11 cellular contexts compared by ENCODE assay signal in genomic region chr12:57603323-57603722, GRCh38. TPM values are rescaled to one million over a fixed set of nuclear protein-coding genes. Genes with fewer than 3 reads are reported as not detected.
DNase-seq lines count a peak whose midpoint lies in the region; ATAC-seq and TF ChIP-seq lines count a peak whose summit lies in the region.
"Had no signal": no experiment of that assay in that cellular context is flagged by ENCODE, and none has a peak within 500 bp of the region (broad histone marks: within the 10 kb centered on the region; RNA-seq: fewer than 3 reads in every experiment).

No MANE protein-coding gene starts in this region.

- H3K4me1 ChIP-seq in lower lobe of right lung = peaks cover 19% of the 10 kb centered on the region
- peaks cover 7% of the 10 kb centered on the region for H3K4me1 ChIP-seq in testis

- peaks cover 23% of the 10 kb centered on the region for H3K4me1 Mint-ChIP-seq in activated CD4-positive, alpha-beta T cell treated with anti-CD3 and anti-CD28 coated beads, Interleukin-2, amount 10 ng/mL, durations not matched to agents 7 days and 5 days
- peaks cover 19% of the 10 kb centered on the region for H3K4me1 Mint-ChIP-seq in activated T-helper 1 cell treated with anti-CD3 and anti-CD28 coated beads, Interleukin-12 subunit alpha, Interleukin-12 subunit beta, Interleukin-2, Interleukin-4 antibody, amounts not matched to agents 30 ng/mL and 10 ng/mL and 1 ng/mL, durations not matched to agents 14 hours and 24 hours and 36 hours (ENCODE audit: low read depth)

- TF ChIP-seq CTCF in lower lobe of right lung (IDR thresholded peaks at IDR 0.05) = no peak
- no peak for TF ChIP-seq CTCF in testis (IDR thresholded peaks at IDR 0.05)

- peak overlapping the region; percentile 90 for H3K27ac Mint-ChIP-seq in activated CD4-positive, alpha-beta T cell treated with anti-CD3 and anti-CD28 coated beads, Interleukin-2, amount 10 ng/mL, durations not matched to agents 7 days and 5 days
- H3K27ac Mint-ChIP-seq in activated T-helper 1 cell treated with anti-CD3 and anti-CD28 coated beads, Interleukin-12 subunit alpha, Interleukin-12 subunit beta, Interleukin-2, Interleukin-4 antibody, amounts not matched to agents 30 ng/mL and 10 ng/mL and 1 ng/mL, durations not matched to agents 14 hours and 24 hours and 36 hours = peak overlapping the region; percentile 45

- no peaks in the 10 kb centered on the region for H3K27me3 Mint-ChIP-seq in activated CD4-positive, alpha-beta T cell treated with anti-CD3 and anti-CD28 coated beads, Interleukin-2, amount 10 ng/mL, durations not matched to agents 7 days and 5 days
- H3K27me3 Mint-ChIP-seq in activated T-helper 1 cell treated with anti-CD3 and anti-CD28 coated beads, Interleukin-12 subunit alpha, Interleukin-12 subunit beta, Interleukin-2, Interleukin-4 antibody, amounts not matched to agents 30 ng/mL and 10 ng/mL and 1 ng/mL, durations not matched to agents 14 hours and 24 hours and 36 hours (ENCODE audit: insufficient read depth) = peaks cover 1% of the 10 kb centered on the region

- in situ Hi-C loops in KBM-7 (cut with MboI; ENCODE audit: low pct_unique_long_range_greater_than_20kb, low sequenced_read_pairs) = no loop called here

- POLR2A ChIA-PET in activated CD4-positive, alpha-beta T cell treated with anti-CD3 and anti-CD28 coated beads, Interleukin-2, amount 10 ng/mL, durations not matched to agents 7 days and 5 days (lab: Charles Lee) = no interaction called here

- no peak overlapping the region for H3K4me3 Mint-ChIP-seq in activated CD4-positive, alpha-beta T cell treated with anti-CD3 and anti-CD28 coated beads, Interleukin-2, amount 10 ng/mL, durations not matched to agents 7 days and 5 days
- H3K4me3 Mint-ChIP-seq in activated T-helper 1 cell treated with anti-CD3 and anti-CD28 coated beads, Interleukin-12 subunit alpha, Interleukin-12 subunit beta, Interleukin-2, Interleukin-4 antibody, amounts not matched to agents 30 ng/mL and 10 ng/mL and 1 ng/mL, durations not matched to agents 14 hours and 24 hours and 36 hours = peak overlapping the region; percentile 78

- H3K9me3 Mint-ChIP-seq in activated CD4-positive, alpha-beta T cell treated with anti-CD3 and anti-CD28 coated beads, Interleukin-2, amount 10 ng/mL, durations not matched to agents 7 days and 5 days = no peaks in the 10 kb centered on the region
- H3K9me3 Mint-ChIP-seq in activated T-helper 1 cell treated with anti-CD3 and anti-CD28 coated beads, Interleukin-12 subunit alpha, Interleukin-12 subunit beta, Interleukin-2, Interleukin-4 antibody, amounts not matched to agents 30 ng/mL and 10 ng/mL and 1 ng/mL, durations not matched to agents 14 hours and 24 hours and 36 hours = no peaks in the 10 kb centered on the region

- intact Hi-C loops in activated T-helper 1 cell treated with anti-CD3 and anti-CD28 coated beads, Interleukin-12 subunit alpha, Interleukin-12 subunit beta, Interleukin-2, Interleukin-4 antibody, amounts not matched to agents 30 ng/mL and 10 ng/mL and 1 ng/mL, durations not matched to agents 14 hours and 24 hours and 36 hours (cut with micrococcal nuclease) = no loop called here
- intact Hi-C loops in lower lobe of right lung (cut with DNase I) = no loop called here
- intact Hi-C loops in testis (cut with DNase I; ENCODE audit: low total_unique reads) = no loop called here

- H3K27ac ChIP-seq in lower lobe of right lung (peak overlapping the region; percentile 83), testis (peak overlapping the region; percentile 94 to 96)

- peaks cover 55% of the 10 kb centered on the region for H3K36me3 ChIP-seq in lower lobe of right lung
- H3K36me3 ChIP-seq in testis (ENCODE audit: low read depth, missing control alignments) = no peaks in the 10 kb centered on the region

- TF ChIP-seq POLR2A in testis (IDR thresholded peaks at IDR 0.05) = no peak

- H3K4me3 ChIP-seq in lower lobe of right lung = no peak overlapping the region
- no peak overlapping the region for H3K4me3 ChIP-seq in testis

- peaks cover 43% of the 10 kb centered on the region for H3K36me3 Mint-ChIP-seq in activated CD4-positive, alpha-beta T cell treated with anti-CD3 and anti-CD28 coated beads, Interleukin-2, amount 10 ng/mL, durations not matched to agents 7 days and 5 days (ENCODE audit: low read depth)
- peaks cover 35% of the 10 kb centered on the region for H3K36me3 Mint-ChIP-seq in activated T-helper 1 cell treated with anti-CD3 and anti-CD28 coated beads, Interleukin-12 subunit alpha, Interleukin-12 subunit beta, Interleukin-2, Interleukin-4 antibody, amounts not matched to agents 30 ng/mL and 10 ng/mL and 1 ng/mL, durations not matched to agents 14 hours and 24 hours and 36 hours (ENCODE audit: low read depth)

- ATAC-seq in lower lobe of right lung = no peak

- CTCF ChIA-PET in activated CD4-positive, alpha-beta T cell treated with anti-CD3 and anti-CD28 coated beads, Interleukin-2, amount 10 ng/mL, durations not matched to agents 7 days and 5 days (lab: Charles Lee) = interaction anchor here (0.6 to 1.4 kb wide), 2 partner anchors 10 to 296 kb away, joined by 3 to 4 read pairs; no protein-coding TSS in a partner anchor

- WGBS in testis, 2 donors = 49 to 59% methylated on average over 2 of the region's 2 CpGs

- H3K27me3 ChIP-seq in lower lobe of right lung (ENCODE audit: low read depth) (peaks cover 4% of the 10 kb centered on the region), testis (no peaks in the 10 kb centered on the region)

- no peaks in the 10 kb centered on the region for H3K9me3 ChIP-seq in lower lobe of right lung
- H3K9me3 ChIP-seq in testis = no peaks in the 10 kb centered on the region

- DNase-seq in activated CD4-positive, alpha-beta T cell treated with anti-CD3 and anti-CD28 coated beads, Interleukin-2, amount 10 ng/mL, durations not matched to agents 7 days and 5 days = no peak
- no peak for DNase-seq in activated CD4-positive, alpha-beta T cell treated with anti-CD3 and anti-CD28 coated beads for 1 hour
- DNase-seq in activated T-helper 1 cell treated with anti-CD3 and anti-CD28 coated beads, Interleukin-12 subunit alpha, Interleukin-12 subunit beta, Interleukin-2, Interleukin-4 antibody, amounts not matched to agents 30 ng/mL and 10 ng/mL and 1 ng/mL, durations not matched to agents 14 hours and 24 hours and 36 hours (ENCODE audit: low spot score) = no peak
- DNase-seq in lower lobe of right lung (no peak), testis (no peak), nucleus accumbens (lab: John Stamatoyannopoulos, UW) (no peak), KBM-7 (no peak), DMS53 treated with DMSO at 0.1 percent for 48 hours (lab: John Stamatoyannopoulos, UW; ENCODE audit: unreplicated experiment) (no peak)
- DNase-seq: kidney glomerular epithelial cell, SIG-M5 had no signal

RNA-seq across cellular contexts. Expression of gene DTX3, which starts 1.3 kb away (rescaled TPM):
- total RNA-seq in activated CD4-positive, alpha-beta T cell treated with anti-CD3 and anti-CD28 coated beads, Interleukin-2, amount 10 ng/mL, durations not matched to agents 7 days and 5 days = 10 to 100 TPM; 15.5 to 16.5 TPM
- 16.8 and 18.5 TPM in 2 replicates for total RNA-seq in activated T-helper 1 cell treated with anti-CD3 and anti-CD28 coated beads, Interleukin-12 subunit alpha, Interleukin-12 subunit beta, Interleukin-2, Interleukin-4 antibody, amounts not matched to agents 30 ng/mL and 10 ng/mL and 1 ng/mL, durations not matched to agents 14 hours and 24 hours and 36 hours
- total RNA-seq in lower lobe of right lung (21.4 TPM), testis (10 to 100 TPM; 45.0 to 60.4 TPM)
- polyA plus RNA-seq in testis (ENCODE audit: insufficient read depth, low read depth, low replicate concordance) = 37.9 TPM

RNA-seq across cellular contexts. Expression of gene ARHGEF25, which starts 7.9 kb away (rescaled TPM):
- under 1 TPM; 0.25 to 0.42 TPM for total RNA-seq in activated CD4-positive, alpha-beta T cell treated with anti-CD3 and anti-CD28 coated beads, Interleukin-2, amount 10 ng/mL, durations not matched to agents 7 days and 5 days
- 0.60 and 1.5 TPM in 2 replicates for total RNA-seq in activated T-helper 1 cell treated with anti-CD3 and anti-CD28 coated beads, Interleukin-12 subunit alpha, Interleukin-12 subunit beta, Interleukin-2, Interleukin-4 antibody, amounts not matched to agents 30 ng/mL and 10 ng/mL and 1 ng/mL, durations not matched to agents 14 hours and 24 hours and 36 hours
- total RNA-seq in lower lobe of right lung = 11.5 TPM
- 10 to 100 TPM; 18.0 to 26.5 TPM for total RNA-seq in testis
- polyA plus RNA-seq in testis (ENCODE audit: insufficient read depth, low read depth, low replicate concordance) = 18.7 TPM

RNA-seq across cellular contexts. Expression of gene PIP4K2C, which starts 12.3 kb away (rescaled TPM):
- total RNA-seq in activated CD4-positive, alpha-beta T cell treated with anti-CD3 and anti-CD28 coated beads, Interleukin-2, amount 10 ng/mL, durations not matched to agents 7 days and 5 days = 10 to 100 TPM; 17.9 to 20.4 TPM
- 22.8 and 25.7 TPM in 2 replicates for total RNA-seq in activated T-helper 1 cell treated with anti-CD3 and anti-CD28 coated beads, Interleukin-12 subunit alpha, Interleukin-12 subunit beta, Interleukin-2, Interleukin-4 antibody, amounts not matched to agents 30 ng/mL and 10 ng/mL and 1 ng/mL, durations not matched to agents 14 hours and 24 hours and 36 hours
- total RNA-seq in lower lobe of right lung (28.6 TPM), testis (10 to 100 TPM; 47.6 to 54.6 TPM)
- polyA plus RNA-seq in testis (ENCODE audit: insufficient read depth, low read depth, low replicate concordance) = 78.0 TPM

RNA-seq across cellular contexts. Expression of gene B4GALNT1, which starts 29.7 kb away (rescaled TPM):
- under 1 TPM; 0.62 to 0.77 TPM for total RNA-seq in activated CD4-positive, alpha-beta T cell treated with anti-CD3 and anti-CD28 coated beads, Interleukin-2, amount 10 ng/mL, durations not matched to agents 7 days and 5 days
- 4.4 and 4.6 TPM in 2 replicates for total RNA-seq in activated T-helper 1 cell treated with anti-CD3 and anti-CD28 coated beads, Interleukin-12 subunit alpha, Interleukin-12 subunit beta, Interleukin-2, Interleukin-4 antibody, amounts not matched to agents 30 ng/mL and 10 ng/mL and 1 ng/mL, durations not matched to agents 14 hours and 24 hours and 36 hours
- total RNA-seq in lower lobe of right lung (0.89 TPM), testis (1 to 10 TPM; 2.3 to 3.2 TPM)
- 1.8 TPM for polyA plus RNA-seq in testis (ENCODE audit: insufficient read depth, low read depth, low replicate concordance)

RNA-seq across cellular contexts. Expression of gene KIF5A, which starts 53.5 kb away (rescaled TPM):
- total RNA-seq in activated CD4-positive, alpha-beta T cell treated with anti-CD3 and anti-CD28 coated beads, Interleukin-2, amount 10 ng/mL, durations not matched to agents 7 days and 5 days = under 1 TPM; 0.64 to 0.89 TPM
- 2.4 TPM in 2 replicates for total RNA-seq in activated T-helper 1 cell treated with anti-CD3 and anti-CD28 coated beads, Interleukin-12 subunit alpha, Interleukin-12 subunit beta, Interleukin-2, Interleukin-4 antibody, amounts not matched to agents 30 ng/mL and 10 ng/mL and 1 ng/mL, durations not matched to agents 14 hours and 24 hours and 36 hours
- total RNA-seq in lower lobe of right lung (0.09 TPM), testis (1 to 10 TPM; 6.8 to 9.1 TPM)
- polyA plus RNA-seq in testis (ENCODE audit: insufficient read depth, low read depth, low replicate concordance) = 8.4 TPM
- total RNA-seq: HT1080 had no signal
